ENCODE assay signal across 21 cellular contexts in genomic region chr1:43645461-43645860, GRCh38.
"Had no signal": no experiment of that assay in that cellular context is flagged by ENCODE, and none has a peak within 500 bp of the region (broad histone marks: within the 10 kb centered on the region; RNA-seq: fewer than 3 reads in every experiment).

No MANE protein-coding gene starts in this region.

- H3K9ac ChIP-seq: SK-N-SH had no signal

- FAIRE-seq: HTR-8/SVneo, RCC 7860 had no signal

- H3K27ac ChIP-seq: HL-60 had no signal

- H3K9me2 ChIP-seq: SK-N-SH had no signal

- H3K9me3 ChIP-seq: MG63, SK-N-SH had no signal

- H3K4me2 ChIP-seq: SK-N-SH had no signal

- ATAC-seq: T-cell had no signal

- DNase-seq: Karpas-422; KBM-7; MG63; NCI-H1092; NCI-H1105 treated with DMSO at 0.1 percent for 48 hours; NCI-H1417 treated with DMSO at 0.1 percent for 48 hours; NCI-H1694 treated with DMSO at 0.1 percent for 48 hours; NCI-H1930; NCI-H2081; NCI-H2107; NCI-H2227 treated with DMSO at 0.1 percent for 48 hours; NCI-H524; NCI-H526 treated with DMSO at 0.1 percent for 48 hours; NK-92 treated with Interleukin-12 subunit alpha and Interleukin-12 subunit beta, amount 100 ng/mL, for 24 hours; SK-N-SH; SW 1271; T-cell had no signal

- H3K27ac Mint-ChIP-seq: T-cell had no signal

- H3K4me3 ChIP-seq: MG63 had no signal

- H3K4me3 Mint-ChIP-seq: T-cell had no signal

- H3K36me3 Mint-ChIP-seq: IgD-negative memory B cell had no signal

- H3K27me3 ChIP-seq: MG63 had no signal

- H3K9me3 Mint-ChIP-seq: IgD-negative memory B cell, T-cell had no signal
